Comparison of ENCODE assay signal across 18 cellular contexts in the genomic region with DNA sequence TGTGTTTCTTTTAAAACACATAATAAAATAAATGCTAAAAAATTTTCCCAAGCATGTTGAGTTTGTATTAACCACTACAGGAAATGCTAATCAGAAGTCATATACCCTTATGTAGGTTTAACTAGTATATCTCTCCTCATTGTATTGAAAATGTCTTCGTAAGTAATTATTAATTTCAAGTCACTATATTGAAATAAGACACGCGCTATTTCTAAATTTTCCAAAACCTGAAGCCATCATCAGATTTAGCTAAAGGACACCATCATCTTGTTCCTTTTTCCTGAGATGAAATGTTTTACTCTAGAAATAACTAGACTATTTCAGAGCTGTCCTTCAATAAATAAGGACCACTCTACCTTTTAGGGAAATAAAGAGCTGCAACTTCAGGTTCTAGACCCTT.
DNase-seq lines count a peak whose midpoint lies in the region; ATAC-seq and TF ChIP-seq lines count a peak whose summit lies in the region.
"Had no signal": no experiment of that assay in that cellular context is flagged by ENCODE, and none has a peak within 500 bp of the region (broad histone marks: within the 10 kb centered on the region; RNA-seq: fewer than 3 reads in every experiment).

No MANE protein-coding gene starts in this region.

- H3K4me1 ChIP-seq in CD4-positive, CD25-positive, alpha-beta regulatory T cell (ENCODE audit: control insufficient read depth, insufficient read depth, low read length, poor library complexity, severe bottlenecking) = peaks cover 10% of the 10 kb centered on the region
- H3K4me1 ChIP-seq in gastroesophageal sphincter = peaks cover 0 to 34% (median 3%) of the 10 kb centered on the region in 3 donors

- no peak overlapping the region for H3K4me3 ChIP-seq in CD4-positive, CD25-positive, alpha-beta regulatory T cell (ENCODE audit: low read depth, low read length)
- H3K4me3 ChIP-seq in gastroesophageal sphincter = no peak overlapping the region
- H3K4me3 ChIP-seq: MG63, PC-9 had no signal

- peaks cover 88% of the 10 kb centered on the region for H3K36me3 ChIP-seq in CD4-positive, CD25-positive, alpha-beta regulatory T cell (ENCODE audit: control insufficient read depth, insufficient read depth, low read length)
- peaks cover 0 to 68% of the 10 kb centered on the region in 2 donors for H3K36me3 ChIP-seq in gastroesophageal sphincter

- CTCF ChIA-PET in activated CD8-positive, alpha-beta memory T cell treated with anti-CD3 and anti-CD28 coated beads, Interleukin-2, amount 10 ng/mL, durations not matched to agents 7 days and 5 days (lab: Charles Lee) = interaction anchor here (0.9 to 4.5 kb wide), 20 partner anchors 10 to 312 kb away, joined by 3 to 48 read pairs (median 6); no protein-coding TSS in a partner anchor

- H3K27me3 Mint-ChIP-seq in activated CD8-positive, alpha-beta memory T cell treated with anti-CD3 and anti-CD28 coated beads, Interleukin-2, amount 10 ng/mL, durations not matched to agents 7 days and 5 days = no peaks in the 10 kb centered on the region
- no peaks in the 10 kb centered on the region for H3K27me3 Mint-ChIP-seq in CD4-positive, CD25-positive, alpha-beta regulatory T cell
- H3K27me3 Mint-ChIP-seq in T-helper 17 cell = no peaks in the 10 kb centered on the region
- no peaks in the 10 kb centered on the region for H3K27me3 Mint-ChIP-seq in central memory CD8-positive, alpha-beta T cell

- no peak overlapping the region for H3K4me3 Mint-ChIP-seq in activated CD8-positive, alpha-beta memory T cell treated with anti-CD3 and anti-CD28 coated beads, Interleukin-2, amount 10 ng/mL, durations not matched to agents 7 days and 5 days
- no peak overlapping the region for H3K4me3 Mint-ChIP-seq in CD4-positive, CD25-positive, alpha-beta regulatory T cell
- no peak overlapping the region for H3K4me3 Mint-ChIP-seq in T-helper 17 cell
- no peak overlapping the region for H3K4me3 Mint-ChIP-seq in central memory CD8-positive, alpha-beta T cell

- H3K27ac ChIP-seq in CD4-positive, CD25-positive, alpha-beta regulatory T cell (ENCODE audit: insufficient read depth, low read length, poor library complexity, severe bottlenecking) = peak overlapping the region; percentile 2
- no peak overlapping the region for H3K27ac ChIP-seq in gastroesophageal sphincter
- H3K27ac ChIP-seq: PC-9 had no signal

- no peaks in the 10 kb centered on the region for H3K9me3 ChIP-seq in CD4-positive, CD25-positive, alpha-beta regulatory T cell (ENCODE audit: control insufficient read depth in 2 of 2, low read length in 2 of 2)
- no peaks in the 10 kb centered on the region for H3K9me3 ChIP-seq in T-helper 17 cell (ENCODE audit: control insufficient read depth, low read length, poor library complexity, severe bottlenecking)
- no peaks in the 10 kb centered on the region for H3K9me3 ChIP-seq in gastroesophageal sphincter
- H3K9me3 ChIP-seq: MG63 had no signal

- peaks cover 56% of the 10 kb centered on the region for H3K36me3 Mint-ChIP-seq in activated CD8-positive, alpha-beta memory T cell treated with anti-CD3 and anti-CD28 coated beads, Interleukin-2, amount 10 ng/mL, durations not matched to agents 7 days and 5 days
- H3K36me3 Mint-ChIP-seq in CD4-positive, CD25-positive, alpha-beta regulatory T cell = peaks cover 43% of the 10 kb centered on the region
- peaks cover 6% of the 10 kb centered on the region for H3K36me3 Mint-ChIP-seq in T-helper 17 cell (ENCODE audit: low read depth)
- H3K36me3 Mint-ChIP-seq in central memory CD8-positive, alpha-beta T cell (ENCODE audit: insufficient read depth) = peaks cover 66% of the 10 kb centered on the region

- peak overlapping the region; percentile 56 for H3K27ac Mint-ChIP-seq in activated CD8-positive, alpha-beta memory T cell treated with anti-CD3 and anti-CD28 coated beads, Interleukin-2, amount 10 ng/mL, durations not matched to agents 7 days and 5 days
- peak overlapping the region in 1 of 3 donors; percentile 91 for H3K27ac Mint-ChIP-seq in CD4-positive, CD25-positive, alpha-beta regulatory T cell
- H3K27ac Mint-ChIP-seq in T-helper 17 cell = peak overlapping the region; percentile 94
- peak overlapping the region; percentile 67 for H3K27ac Mint-ChIP-seq in central memory CD8-positive, alpha-beta T cell (ENCODE audit: low read depth)

- H3K4me1 Mint-ChIP-seq in activated CD8-positive, alpha-beta memory T cell treated with anti-CD3 and anti-CD28 coated beads, Interleukin-2, amount 10 ng/mL, durations not matched to agents 7 days and 5 days = peaks cover 29% of the 10 kb centered on the region
- peaks cover 11 to 28% (median 25%) of the 10 kb centered on the region in 4 donors for H3K4me1 Mint-ChIP-seq in CD4-positive, CD25-positive, alpha-beta regulatory T cell
- peaks cover 22% of the 10 kb centered on the region for H3K4me1 Mint-ChIP-seq in T-helper 17 cell
- H3K4me1 Mint-ChIP-seq in central memory CD8-positive, alpha-beta T cell = peaks cover 18% of the 10 kb centered on the region

- ATAC-seq in activated CD8-positive, alpha-beta memory T cell treated with anti-CD3 and anti-CD28 coated beads, Interleukin-2, amount 10 ng/mL, durations not matched to agents 7 days and 5 days = no peak
- ATAC-seq in CD4-positive, CD25-positive, alpha-beta regulatory T cell (ENCODE audit: low read depth in 2 of 2) = no peak
- ATAC-seq in T-helper 17 cell = no peak
- no peak for ATAC-seq in central memory CD8-positive, alpha-beta T cell (replicated peaks; ENCODE audit: extremely low read depth, poor library complexity, severe bottlenecking)
- no peak for ATAC-seq in HG02981 (IDR thresholded peaks at IDR 0.05; ENCODE audit: unreplicated experiment)
- ATAC-seq in gastroesophageal sphincter = no peak

- no peaks in the 10 kb centered on the region for H3K27me3 ChIP-seq in CD4-positive, CD25-positive, alpha-beta regulatory T cell (ENCODE audit: control insufficient read depth, insufficient read depth, low read length)
- H3K27me3 ChIP-seq in gastroesophageal sphincter = no peaks in the 10 kb centered on the region
- H3K27me3 ChIP-seq: MG63 had no signal

- no peaks in the 10 kb centered on the region for H3K9me3 Mint-ChIP-seq in activated CD8-positive, alpha-beta memory T cell treated with anti-CD3 and anti-CD28 coated beads, Interleukin-2, amount 10 ng/mL, durations not matched to agents 7 days and 5 days (ENCODE audit: low read depth)
- H3K9me3 Mint-ChIP-seq in CD4-positive, CD25-positive, alpha-beta regulatory T cell = no peaks in the 10 kb centered on the region
- H3K9me3 Mint-ChIP-seq in central memory CD8-positive, alpha-beta T cell = no peaks in the 10 kb centered on the region

- WGBS in gastroesophageal sphincter (ENCODE audit: low coverage in 1 of 2), 2 donors = 62 to 94% methylated on average over 3 of the region's 3 CpGs

- TF ChIP-seq POLR2A in gastroesophageal sphincter (IDR thresholded peaks at IDR 0.05) = no peak

- no peak for DNase-seq in activated CD8-positive, alpha-beta memory T cell treated with anti-CD3 and anti-CD28 coated beads, Interleukin-2, amount 10 ng/mL, durations not matched to agents 7 days and 5 days
- DNase-seq in activated CD8-positive, alpha-beta memory T cell treated with anti-CD3 and anti-CD28 coated beads for 24 hours = no peak
- no peak for DNase-seq in CD4-positive, CD25-positive, alpha-beta regulatory T cell
- no peak for DNase-seq in T-helper 17 cell
- no peak for DNase-seq in central memory CD8-positive, alpha-beta T cell (ENCODE audit: low spot score in 2 of 2)
- no peak for DNase-seq in SHP77 (lab: John Stamatoyannopoulos, UW)
- DNase-seq: DMS79, H7, Karpas-422, MG63, NCI-H1092, NCI-H146, NCI-H2081, NCI-H510A, NCI-H82, PC-9 had no signal

- TF ChIP-seq EP300 in gastroesophageal sphincter (IDR thresholded peaks at IDR 0.05) = no peak

- no peak for TF ChIP-seq CTCF in gastroesophageal sphincter (IDR thresholded peaks at IDR 0.05)
